Comparison of ENCODE assay signal across 14 cellular contexts in the genomic region with DNA sequence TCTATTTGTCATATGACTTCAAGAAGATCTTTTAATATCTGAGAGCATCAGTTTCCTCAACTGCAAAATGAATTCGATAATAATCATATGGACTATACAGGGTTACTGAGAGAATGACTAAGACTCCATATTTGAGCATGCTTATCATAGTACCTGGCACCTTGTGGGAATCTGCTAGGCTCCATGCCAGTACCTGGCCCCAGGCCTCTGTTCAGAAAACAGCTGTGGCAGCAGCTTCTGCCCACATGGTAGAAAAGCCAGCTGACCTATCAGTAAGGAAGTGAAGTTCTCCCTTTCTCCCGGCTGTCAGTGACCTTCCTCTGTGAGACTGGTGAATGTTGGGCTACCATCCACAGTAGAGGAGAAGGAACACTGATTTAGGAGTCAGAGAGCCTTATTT.
"Had no signal": no experiment of that assay in that cellular context is flagged by ENCODE, and none has a peak within 500 bp of the region (broad histone marks: within the 10 kb centered on the region; RNA-seq: fewer than 3 reads in every experiment).

No MANE protein-coding gene starts in this region.

- H3K27ac ChIP-seq: neural progenitor cell, psoas muscle, skin epidermis, spleen, thoracic aorta, tibial nerve, upper lobe of left lung had no signal

- H3K9ac ChIP-seq: neural progenitor cell had no signal

- H3K36me3 ChIP-seq: neural progenitor cell, spleen, thoracic aorta, tibial nerve, upper lobe of left lung had no signal

- H3K4me2 ChIP-seq: neural progenitor cell had no signal

- H2AFZ ChIP-seq: neural progenitor cell had no signal

- H3K9me3 ChIP-seq: mucosa of descending colon, psoas muscle, spleen, thoracic aorta, tibial nerve, upper lobe of left lung had no signal

- H3K4me1 ChIP-seq: psoas muscle, spleen, tibial nerve, upper lobe of left lung had no signal

- H3K27me3 ChIP-seq: dorsolateral prefrontal cortex, neural progenitor cell, spleen, tibial nerve, upper lobe of left lung had no signal

- H3K4me3 ChIP-seq: dorsolateral prefrontal cortex, mucosa of descending colon, neural progenitor cell, psoas muscle, skin epidermis, spleen, thoracic aorta, tibial nerve, upper lobe of left lung had no signal

- DNase-seq: dorsolateral prefrontal cortex; effector CD4-positive, alpha-beta T cell; mesenchymal stem cell; mucosa of descending colon; naive thymus-derived CD4-positive, alpha-beta T cell; psoas muscle; right cardiac atrium; spleen; stimulated activated CD4-positive, alpha-beta T cell treated with anti-CD3 and anti-CD28 coated beads, Interleukin-4, amount 100 ng/mL, for 4 hours; upper lobe of left lung had no signal
